Comparison of ENCODE assay signal across 8 cellular contexts in genomic region chr16:84925092-84925772, GRCh38.
DNase-seq lines count a peak whose midpoint lies in the region; ATAC-seq and TF ChIP-seq lines count a peak whose summit lies in the region.

No MANE protein-coding gene starts in this region.

- H3K4me1 ChIP-seq in NT2/D1 (ENCODE audit: insufficient read depth, insufficient read length) (peaks cover 13% of the 10 kb centered on the region), vagina (peaks cover 62% of the 10 kb centered on the region)

- peak overlapping the region; percentile 91 for H3K27ac ChIP-seq in vagina

- H3K27me3 ChIP-seq in NT2/D1 (ENCODE audit: insufficient read depth, insufficient read length) = no peaks in the 10 kb centered on the region
- no peaks in the 10 kb centered on the region for H3K27me3 ChIP-seq in vagina

- H3K36me3 ChIP-seq in NT2/D1 (ENCODE audit: insufficient read depth, insufficient read length, low read length) (no peaks in the 10 kb centered on the region), vagina (no peaks in the 10 kb centered on the region)

- H3K9me3 ChIP-seq in NT2/D1 (ENCODE audit: insufficient read depth, low read length) = no peaks in the 10 kb centered on the region
- no peaks in the 10 kb centered on the region for H3K9me3 ChIP-seq in vagina

- H3K4me3 ChIP-seq in NT2/D1 (ENCODE audit: insufficient read length, low read depth) = no peak overlapping the region
- no peak overlapping the region for H3K4me3 ChIP-seq in fibroblast of villous mesenchyme (ENCODE audit: low read depth, low read length)
- H3K4me3 ChIP-seq in vagina = no peak overlapping the region

- ATAC-seq in HG02678 (IDR thresholded peaks at IDR 0.05; ENCODE audit: unreplicated experiment) = no peak

- H3K9ac ChIP-seq in NT2/D1 (ENCODE audit: insufficient read length, low read depth) = no peak overlapping the region

- TF ChIP-seq CTCF in fibroblast of villous mesenchyme (IDR thresholded peaks at IDR 0.05; ENCODE audit: insufficient read depth, low read depth, low read length) (peak; percentile 87), vagina (IDR thresholded peaks at IDR 0.05) (peak; percentile 52 to 76 (median 72))

- peak; percentile 6 for DNase-seq in NCI-H2029 (lab: John Stamatoyannopoulos, UW)
- DNase-seq in NCI-H2029 treated with DMSO at 0.1 percent for 48 hours (lab: John Stamatoyannopoulos, UW) = no peak
- peak; percentile 23 for DNase-seq in NT2/D1 (ENCODE audit: low read depth, low spot score)
- peak; percentile 57 for DNase-seq in activated T-cell treated with anti-CD3 and anti-CD28 coated beads for 4 hours
- peak; percentile 51 for DNase-seq in fibroblast of villous mesenchyme (ENCODE audit: low read depth)
- peak in 7 of 10 donors; percentile 37 to 88 (median 72) for DNase-seq in posterior cingulate gyrus
- no peak for DNase-seq in vagina (ENCODE audit: extremely low spot score in 2 of 2)

- no peak for TF ChIP-seq POLR2A in vagina (IDR thresholded peaks at IDR 0.05)

- intact Hi-C loops in posterior cingulate gyrus (cut with DNase I) (loop anchor here (1.0 to 2.0 kb wide), 2 partner anchors 28 to 45 kb away; no protein-coding TSS in a partner anchor), vagina (cut with DNase I) (no loop called here)

Comparison
In these comparisons a context has a peak if more than half of its experiments do, and no peak if none do; other contexts are left out.
1. DNase-seq: peak in NCI-H2029 (single experiment), NT2/D1 (single experiment), activated T-cell treated with anti-CD3 and anti-CD28 coated beads for 4 hours (single experiment), fibroblast of villous mesenchyme (single experiment) and posterior cingulate gyrus (7 of 10); none in NCI-H2029 treated with DMSO at 0.1 percent for 48 hours (single experiment) and vagina (0 of 2).